10 cellular contexts compared by ENCODE assay signal in the genomic region with DNA sequence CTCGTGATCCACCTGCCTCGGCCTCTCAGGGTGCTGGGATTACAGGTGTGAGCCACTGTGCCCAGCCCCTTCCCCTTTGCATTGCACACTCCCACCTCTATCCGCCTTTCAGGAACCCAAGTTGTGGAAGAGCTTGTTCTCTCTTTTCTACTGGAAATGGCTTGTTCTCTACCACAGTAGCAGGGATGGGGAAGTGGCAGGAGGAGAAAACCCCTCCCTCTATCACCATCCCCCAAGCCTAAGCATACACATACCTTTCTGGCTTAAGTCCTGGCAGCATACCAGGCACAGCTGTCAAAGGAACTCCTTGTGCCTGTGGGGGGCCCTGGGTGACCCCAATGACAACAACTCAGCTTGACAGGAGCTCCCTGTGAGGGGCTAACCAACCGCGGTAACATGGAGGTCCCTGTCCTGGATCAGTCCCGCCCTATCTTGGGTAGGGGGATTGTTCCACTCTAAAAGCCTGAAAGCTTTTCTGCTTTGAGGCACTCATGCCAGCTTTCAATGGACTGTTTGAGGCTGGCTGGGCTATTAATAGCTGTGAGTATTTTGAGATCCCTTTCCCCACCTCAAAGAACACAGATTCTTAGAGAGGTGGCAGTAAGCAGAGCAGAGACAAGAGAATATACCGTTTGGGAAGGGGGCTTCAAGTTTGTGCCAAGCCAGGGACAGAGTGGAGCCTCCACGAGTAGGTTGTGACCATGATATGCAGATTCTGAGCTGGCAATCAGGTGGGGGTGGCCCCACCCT. TPM values are rescaled to one million over a fixed set of nuclear protein-coding genes. Genes with fewer than 3 reads are reported as not detected.
DNase-seq lines count a peak whose midpoint lies in the region; ATAC-seq, FAIRE-seq and TF ChIP-seq lines count a peak whose summit lies in the region.
"Had no signal": no experiment of that assay in that cellular context is flagged by ENCODE, and none has a peak within 500 bp of the region (broad histone marks: within the 10 kb centered on the region; RNA-seq: fewer than 3 reads in every experiment).

No MANE protein-coding gene starts in this region.

- H3K27ac Mint-ChIP-seq in activated T-helper 2 cell treated with anti-CD3 and anti-CD28 coated beads, Interferon-gamma antibody, Interleukin-2, Interleukin-4, amounts not matched to agents 10 μg/mL and 5 μg/mL and 100 μg/mL, durations not matched to agents 14 hours and 24 hours and 36 hours: no peak overlapping the region

- H4K20me1 ChIP-seq in HepG2 (ENCODE audit: insufficient read depth, low read length): no peaks in the 10 kb centered on the region

- peaks cover 34% of the 10 kb centered on the region for H3K79me2 ChIP-seq in HepG2 (ENCODE audit: insufficient read depth, low read length)

- H3K27me3 ChIP-seq in HepG2 (ENCODE audit: control insufficient read depth in 1 of 2, insufficient read depth in 2 of 2, low read length in 2 of 2) (no peaks in the 10 kb centered on the region; a peak in 1 of 5 replicates), stomach smooth muscle (ENCODE audit: control insufficient read depth in 1 of 2, insufficient read depth in 2 of 2, low read length in 2 of 2) (no peaks in the 10 kb centered on the region)

- H3K4me3 ChIP-seq in HepG2 (replicated peaks in 1 of 3; ENCODE audit: insufficient read depth in 1 of 3, low read depth in 2 of 3, low read length in 3 of 3) (no peak overlapping the region), stomach smooth muscle (ENCODE audit: low read length in 2 of 2) (peak overlapping the region; percentile 33 to 58)

- CTCF ChIA-PET in HepG2 (lab: Yijun Ruan, JAX; ENCODE audit: low intra/inter-chr PET ratio, low total read pairs): no interaction called here

- no peak for FAIRE-seq in HepG2 (lab: Jason Lieb, UNC)
- FAIRE-seq: TTC549 had no signal

- no peaks in the 10 kb centered on the region for H3K9me3 Mint-ChIP-seq in activated T-cell treated with anti-CD3 and anti-CD28 coated beads, Interleukin-2, amount 50 U/mL, for 4 hours
- no peaks in the 10 kb centered on the region for H3K9me3 Mint-ChIP-seq in activated T-helper 2 cell treated with anti-CD3 and anti-CD28 coated beads, Interferon-gamma antibody, Interleukin-2, Interleukin-4, amounts not matched to agents 10 μg/mL and 5 μg/mL and 100 μg/mL, durations not matched to agents 14 hours and 24 hours and 36 hours

- peaks cover 50% of the 10 kb centered on the region for H3K4me1 ChIP-seq in HepG2 (ENCODE audit: insufficient read depth, low read length)
- H3K4me1 ChIP-seq in stomach smooth muscle (ENCODE audit: control insufficient read depth, insufficient read depth, low read length): peaks cover 64% of the 10 kb centered on the region

- H3K27ac ChIP-seq in HepG2 (ENCODE audit: extremely low read length, insufficient read depth, low read length): no peak overlapping the region
- H3K27ac ChIP-seq in stomach smooth muscle (ENCODE audit: low read length): peak overlapping the region; percentile 69

- H3K4me1 Mint-ChIP-seq in activated T-cell treated with anti-CD3 and anti-CD28 coated beads, Interleukin-2, amount 50 U/mL, for 4 hours (ENCODE audit: low read depth): peaks cover 60% of the 10 kb centered on the region
- H3K4me1 Mint-ChIP-seq in activated T-helper 2 cell treated with anti-CD3 and anti-CD28 coated beads, Interferon-gamma antibody, Interleukin-2, Interleukin-4, amounts not matched to agents 10 μg/mL and 5 μg/mL and 100 μg/mL, durations not matched to agents 14 hours and 24 hours and 36 hours (ENCODE audit: low read depth): peaks cover 44% of the 10 kb centered on the region

- in situ Hi-C loops in HepG2 (cut with HindIII; ENCODE audit: extremely low pct_ligation_motif_present, low pct_unique_long_range_greater_than_20kb): no loop called here

- H3K4me2 ChIP-seq in HepG2 (ENCODE audit: low read depth, low read length): no peak overlapping the region

- BruUV-seq in HepG2 (replicated peaks; lab: Mats Ljungman, UMichigan): no TSS peak

- ATAC-seq in activated T-cell treated with anti-CD3 and anti-CD28 coated beads, Interleukin-2, amount 50 U/mL, for 4 hours: no peak
- ATAC-seq in HepG2: no peak

- no peak for TF ChIP-seq EP300 in HepG2 (IDR thresholded peaks at IDR 0.05; ENCODE audit: low read depth in 2 of 2, low read length in 2 of 2)
- TF ChIP-seq EP300 in HepG2 (CRISPR knock-in tag; IDR thresholded peaks at IDR 0.05; ENCODE audit: borderline replicate concordance): no peak

- H3K9me3 ChIP-seq in HepG2 (ENCODE audit: low read length) (no peaks in the 10 kb centered on the region), stomach smooth muscle (ENCODE audit: control insufficient read depth in 2 of 2, low read length in 2 of 2) (no peaks in the 10 kb centered on the region)

- no peak for TF ChIP-seq POLR2A in HepG2 (IDR thresholded peaks at IDR 0.05; ENCODE audit: insufficient read depth in 1 of 2, low read depth in 2 of 2, low read length in 2 of 2)

- 91% methylated on average over 8 of the region's 8 CpGs for WGBS in HepG2 (ENCODE audit: low lambda C conversion rate)

- no peak for DNase-seq in activated T-cell treated with anti-CD3 and anti-CD28 coated beads, Interleukin-2, amount 50 U/mL, for 4 hours
- DNase-seq in activated T-cell treated with anti-CD3 and anti-CD28 coated beads for 4 hours (no peak), HepG2 (ENCODE audit: low spot score) (no peak), C1 segment of cervical spinal cord (lab: John Stamatoyannopoulos, UW) (no peak), inferior parietal cortex (ENCODE audit: extremely low spot score) (no peak), NCI-H526 treated with DMSO at 0.1 percent for 48 hours (lab: John Stamatoyannopoulos, UW) (no peak)
- DNase-seq in activated T-helper 2 cell treated with anti-CD3 and anti-CD28 coated beads, Interferon-gamma antibody, Interleukin-2, Interleukin-4, amounts not matched to agents 10 μg/mL and 5 μg/mL and 100 μg/mL, durations not matched to agents 14 hours and 24 hours and 36 hours (ENCODE audit: low spot score): no peak
- DNase-seq: NCI-H526 had no signal

- peak overlapping the region; percentile 38 for H3K4me3 Mint-ChIP-seq in activated T-cell treated with anti-CD3 and anti-CD28 coated beads, Interleukin-2, amount 50 U/mL, for 4 hours
- peak overlapping the region; percentile 23 for H3K4me3 Mint-ChIP-seq in activated T-helper 2 cell treated with anti-CD3 and anti-CD28 coated beads, Interferon-gamma antibody, Interleukin-2, Interleukin-4, amounts not matched to agents 10 μg/mL and 5 μg/mL and 100 μg/mL, durations not matched to agents 14 hours and 24 hours and 36 hours (ENCODE audit: low read depth)

- no peak overlapping the region for H2AFZ ChIP-seq in HepG2 (ENCODE audit: low read length)

- peak overlapping the region; percentile 34; the same call in 1 of the 2 replicates for H3K9ac ChIP-seq in HepG2 (ENCODE audit: insufficient read depth, low read depth, low read length)
- H3K9ac ChIP-seq in stomach smooth muscle (ENCODE audit: low read length in 2 of 2): peak overlapping the region; percentile 29 to 61

- TF ChIP-seq RAD21 in HepG2 (CRISPR knock-in tag; IDR thresholded peaks at IDR 0.05): no peak

- peaks cover 17% of the 10 kb centered on the region for H3K36me3 Mint-ChIP-seq in activated T-cell treated with anti-CD3 and anti-CD28 coated beads, Interleukin-2, amount 50 U/mL, for 4 hours (ENCODE audit: insufficient read depth)
- peaks cover 64% of the 10 kb centered on the region for H3K36me3 Mint-ChIP-seq in activated T-helper 2 cell treated with anti-CD3 and anti-CD28 coated beads, Interferon-gamma antibody, Interleukin-2, Interleukin-4, amounts not matched to agents 10 μg/mL and 5 μg/mL and 100 μg/mL, durations not matched to agents 14 hours and 24 hours and 36 hours (ENCODE audit: low read depth)

- POLR2A ChIA-PET in HepG2 (lab: Yijun Ruan, JAX): interaction anchor here (1.6 to 5.3 kb wide), 3 partner anchors 32 to 44 kb away, joined by 5 to 76 read pairs (median 45); partner anchors contain the start of genes CUL7, KLC4, MRPL2 and PPP2R5D

- TF ChIP-seq CTCF in HepG2 (CRISPR knock-in tag; IDR thresholded peaks at IDR 0.05): no peak

- intact Hi-C loops in activated T-helper 2 cell treated with anti-CD3 and anti-CD28 coated beads, Interferon-gamma antibody, Interleukin-2, Interleukin-4, amounts not matched to agents 10 μg/mL and 5 μg/mL and 100 μg/mL, durations not matched to agents 14 hours and 24 hours and 36 hours (cut with micrococcal nuclease): no loop called here
- intact Hi-C loops in HepG2 (cut with micrococcal nuclease; ENCODE audit: unreplicated experiment): no loop called here

- no peaks in the 10 kb centered on the region for H3K27me3 Mint-ChIP-seq in activated T-cell treated with anti-CD3 and anti-CD28 coated beads, Interleukin-2, amount 50 U/mL, for 4 hours (ENCODE audit: low read depth)
- H3K27me3 Mint-ChIP-seq in activated T-helper 2 cell treated with anti-CD3 and anti-CD28 coated beads, Interferon-gamma antibody, Interleukin-2, Interleukin-4, amounts not matched to agents 10 μg/mL and 5 μg/mL and 100 μg/mL, durations not matched to agents 14 hours and 24 hours and 36 hours (ENCODE audit: low read depth): no peaks in the 10 kb centered on the region

- peaks cover 17 to 42% of the 10 kb centered on the region in 2 experiments for H3K36me3 ChIP-seq in HepG2 (replicated peaks in 1 of 2; ENCODE audit: control insufficient read depth in 1 of 2, insufficient read depth in 2 of 2, low read length in 2 of 2)
- H3K36me3 ChIP-seq in stomach smooth muscle (ENCODE audit: control insufficient read depth in 2 of 2, insufficient read depth in 2 of 2, low read length in 2 of 2): peaks cover 21 to 32% of the 10 kb centered on the region in 2 donors

RNA-seq across cellular contexts. Expression of gene KLHDC3, which starts 2.3 kb away (rescaled TPM):
- total RNA-seq in activated T-cell treated with anti-CD3 and anti-CD28 coated beads, Interleukin-2, amount 50 U/mL, for 4 hours: 10 to 100 TPM; 51.9 to 55.8 (median 52.2) TPM
- 71.2 and 74.6 TPM in 2 replicates for total RNA-seq in activated T-helper 2 cell treated with anti-CD3 and anti-CD28 coated beads, Interferon-gamma antibody, Interleukin-2, Interleukin-4, amounts not matched to agents 10 μg/mL and 5 μg/mL and 100 μg/mL, durations not matched to agents 14 hours and 24 hours and 36 hours
- total RNA-seq in HepG2 (2016; rRNA removed; fragmentation: Illumina TruSeq; extraction: Trizol): 91.5 and 92.5 TPM in 2 replicates
- total RNA-seq in HepG2 (2016; cell fraction: cytosol; rRNA removed; fragmentation: Illumina TruSeq; extraction: Trizol; ENCODE audit: low read depth): 92.6 and 104 TPM in 2 replicates
- total RNA-seq in HepG2 (2016; cell fraction: insoluble cytoplasmic fraction; rRNA removed; fragmentation: Illumina TruSeq; extraction: Trizol): 81.4 and 95.9 TPM in 2 replicates
- 165 and 174 TPM in 2 replicates for total RNA-seq in HepG2 (2016; cell fraction: membrane; rRNA removed; fragmentation: Illumina TruSeq; extraction: Trizol)
- 33.2 and 38.7 TPM in 2 replicates for total RNA-seq in HepG2 (2016; cell fraction: nucleus; rRNA removed; fragmentation: Illumina TruSeq; extraction: Trizol)
- 78.3 and 98.4 TPM in 2 replicates for polyA plus RNA-seq in HepG2 (2011; rRNA removed)
- 97.5 and 104 TPM in 2 replicates for polyA plus RNA-seq in HepG2 (2011; cell fraction: cytosol; rRNA removed)
- polyA plus RNA-seq in HepG2 (2011; cell fraction: nucleus; rRNA removed): 95.1 and 97.9 TPM in 2 replicates
- 81.6 and 83.1 TPM in 2 replicates for polyA plus RNA-seq in HepG2 (2012)
- 89.0 and 108 TPM in 2 replicates for polyA plus RNA-seq in HepG2 (2016; cell fraction: cytosol; fragmentation: Illumina TruSeq; extraction: Trizol; ENCODE audit: low read depth)
- 74.1 and 85.8 TPM in 2 replicates for polyA plus RNA-seq in HepG2 (2016; cell fraction: insoluble cytoplasmic fraction; fragmentation: Illumina TruSeq; extraction: Trizol; ENCODE audit: low read depth)
- 126 and 140 TPM in 2 replicates for polyA plus RNA-seq in HepG2 (2016; cell fraction: membrane; fragmentation: Illumina TruSeq; extraction: Trizol; ENCODE audit: low read depth)
- 57.9 and 59.0 TPM in 2 replicates for polyA plus RNA-seq in HepG2 (2016; cell fraction: nucleus; fragmentation: Illumina TruSeq; extraction: Trizol; ENCODE audit: insufficient read depth, low read depth)
- 126 and 143 TPM in 2 replicates for polyA minus RNA-seq in HepG2 (2011; rRNA and poly(A)+ RNA removed; ENCODE audit: low replicate concordance)
- 36.5 and 39.9 TPM in 2 replicates for polyA minus RNA-seq in HepG2 (2011; cell fraction: cytosol; rRNA and poly(A)+ RNA removed)
- 18.9 and 19.6 TPM in 2 replicates for polyA minus RNA-seq in HepG2 (2011; cell fraction: nucleus; rRNA and poly(A)+ RNA removed)

RNA-seq across cellular contexts. Expression of gene MEA1, which starts 2.6 kb away (rescaled TPM):
- total RNA-seq in activated T-cell treated with anti-CD3 and anti-CD28 coated beads, Interleukin-2, amount 50 U/mL, for 4 hours: 10 to 100 TPM; 95.7 to 98.6 (median 96.8) TPM
- 90.9 and 91.2 TPM in 2 replicates for total RNA-seq in activated T-helper 2 cell treated with anti-CD3 and anti-CD28 coated beads, Interferon-gamma antibody, Interleukin-2, Interleukin-4, amounts not matched to agents 10 μg/mL and 5 μg/mL and 100 μg/mL, durations not matched to agents 14 hours and 24 hours and 36 hours
- total RNA-seq in HepG2 (2016; rRNA removed; fragmentation: Illumina TruSeq; extraction: Trizol): 86.2 and 110 TPM in 2 replicates
- 73.4 and 74.1 TPM in 2 replicates for total RNA-seq in HepG2 (2016; cell fraction: cytosol; rRNA removed; fragmentation: Illumina TruSeq; extraction: Trizol; ENCODE audit: low read depth)
- total RNA-seq in HepG2 (2016; cell fraction: insoluble cytoplasmic fraction; rRNA removed; fragmentation: Illumina TruSeq; extraction: Trizol): 91.8 and 113 TPM in 2 replicates
- total RNA-seq in HepG2 (2016; cell fraction: membrane; rRNA removed; fragmentation: Illumina TruSeq; extraction: Trizol): 73.5 and 81.5 TPM in 2 replicates
- 28.1 and 30.3 TPM in 2 replicates for total RNA-seq in HepG2 (2016; cell fraction: nucleus; rRNA removed; fragmentation: Illumina TruSeq; extraction: Trizol)
- 75.6 and 76.6 TPM in 2 replicates for polyA plus RNA-seq in HepG2 (2011; rRNA removed)
- polyA plus RNA-seq in HepG2 (2011; cell fraction: cytosol; rRNA removed): 82.4 and 83.4 TPM in 2 replicates
- polyA plus RNA-seq in HepG2 (2011; cell fraction: nucleus; rRNA removed): 22.5 and 25.9 TPM in 2 replicates
- polyA plus RNA-seq in HepG2 (2012): 72.3 and 76.5 TPM in 2 replicates
- 90.9 and 98.9 TPM in 2 replicates for polyA plus RNA-seq in HepG2 (2016; cell fraction: cytosol; fragmentation: Illumina TruSeq; extraction: Trizol; ENCODE audit: low read depth)
- 153 and 161 TPM in 2 replicates for polyA plus RNA-seq in HepG2 (2016; cell fraction: insoluble cytoplasmic fraction; fragmentation: Illumina TruSeq; extraction: Trizol; ENCODE audit: low read depth)
- polyA plus RNA-seq in HepG2 (2016; cell fraction: membrane; fragmentation: Illumina TruSeq; extraction: Trizol; ENCODE audit: low read depth): 89.0 and 95.5 TPM in 2 replicates
- polyA plus RNA-seq in HepG2 (2016; cell fraction: nucleus; fragmentation: Illumina TruSeq; extraction: Trizol; ENCODE audit: insufficient read depth, low read depth): 64.2 and 67.4 TPM in 2 replicates
- polyA minus RNA-seq in HepG2 (2011; rRNA and poly(A)+ RNA removed; ENCODE audit: low replicate concordance): 46.4 and 87.1 TPM in 2 replicates
- 19.0 and 23.8 TPM in 2 replicates for polyA minus RNA-seq in HepG2 (2011; cell fraction: cytosol; rRNA and poly(A)+ RNA removed)
- 15.2 and 18.8 TPM in 2 replicates for polyA minus RNA-seq in HepG2 (2011; cell fraction: nucleus; rRNA and poly(A)+ RNA removed)

RNA-seq across cellular contexts. Expression of gene RRP36, which starts 5.1 kb away (rescaled TPM):
- 100 to 1,000 TPM in 2 of 3 donors, 10 to 100 TPM in 1; 98.1 to 103 (median 100) TPM for total RNA-seq in activated T-cell treated with anti-CD3 and anti-CD28 coated beads, Interleukin-2, amount 50 U/mL, for 4 hours
- 71.4 and 78.4 TPM in 2 replicates for total RNA-seq in activated T-helper 2 cell treated with anti-CD3 and anti-CD28 coated beads, Interferon-gamma antibody, Interleukin-2, Interleukin-4, amounts not matched to agents 10 μg/mL and 5 μg/mL and 100 μg/mL, durations not matched to agents 14 hours and 24 hours and 36 hours
- 144 and 184 TPM in 2 replicates for total RNA-seq in HepG2 (2016; rRNA removed; fragmentation: Illumina TruSeq; extraction: Trizol)
- 41.5 and 43.9 TPM in 2 replicates for total RNA-seq in HepG2 (2016; cell fraction: cytosol; rRNA removed; fragmentation: Illumina TruSeq; extraction: Trizol; ENCODE audit: low read depth)
- total RNA-seq in HepG2 (2016; cell fraction: insoluble cytoplasmic fraction; rRNA removed; fragmentation: Illumina TruSeq; extraction: Trizol): 139 and 185 TPM in 2 replicates
- 82.9 and 85.4 TPM in 2 replicates for total RNA-seq in HepG2 (2016; cell fraction: membrane; rRNA removed; fragmentation: Illumina TruSeq; extraction: Trizol)
- 49.7 and 52.1 TPM in 2 replicates for total RNA-seq in HepG2 (2016; cell fraction: nucleus; rRNA removed; fragmentation: Illumina TruSeq; extraction: Trizol)
- 29.5 and 31.1 TPM in 2 replicates for polyA plus RNA-seq in HepG2 (2011; rRNA removed)
- 28.3 and 36.3 TPM in 2 replicates for polyA plus RNA-seq in HepG2 (2011; cell fraction: cytosol; rRNA removed)
- polyA plus RNA-seq in HepG2 (2011; cell fraction: nucleus; rRNA removed): 8.2 and 11.1 TPM in 2 replicates
- polyA plus RNA-seq in HepG2 (2012): 35.6 and 36.9 TPM in 2 replicates
- polyA plus RNA-seq in HepG2 (2016; cell fraction: cytosol; fragmentation: Illumina TruSeq; extraction: Trizol; ENCODE audit: low read depth): 26.9 and 28.8 TPM in 2 replicates
- polyA plus RNA-seq in HepG2 (2016; cell fraction: insoluble cytoplasmic fraction; fragmentation: Illumina TruSeq; extraction: Trizol; ENCODE audit: low read depth): 145 and 156 TPM in 2 replicates
- polyA plus RNA-seq in HepG2 (2016; cell fraction: membrane; fragmentation: Illumina TruSeq; extraction: Trizol; ENCODE audit: low read depth): 45.9 and 51.4 TPM in 2 replicates
- polyA plus RNA-seq in HepG2 (2016; cell fraction: nucleus; fragmentation: Illumina TruSeq; extraction: Trizol; ENCODE audit: insufficient read depth, low read depth): 64.0 and 64.6 TPM in 2 replicates
- polyA minus RNA-seq in HepG2 (2011; rRNA and poly(A)+ RNA removed; ENCODE audit: low replicate concordance): 22.6 and 58.3 TPM in 2 replicates
- polyA minus RNA-seq in HepG2 (2011; cell fraction: cytosol; rRNA and poly(A)+ RNA removed): 22.8 and 24.6 TPM in 2 replicates
- 12.1 and 18.5 TPM in 2 replicates for polyA minus RNA-seq in HepG2 (2011; cell fraction: nucleus; rRNA and poly(A)+ RNA removed)

RNA-seq across cellular contexts. Expression of gene PPP2R5D, which starts 32.0 kb away (rescaled TPM):
- total RNA-seq in activated T-cell treated with anti-CD3 and anti-CD28 coated beads, Interleukin-2, amount 50 U/mL, for 4 hours: 10 to 100 TPM; 32.8 to 37.0 (median 32.9) TPM
- total RNA-seq in activated T-helper 2 cell treated with anti-CD3 and anti-CD28 coated beads, Interferon-gamma antibody, Interleukin-2, Interleukin-4, amounts not matched to agents 10 μg/mL and 5 μg/mL and 100 μg/mL, durations not matched to agents 14 hours and 24 hours and 36 hours: 62.7 and 63.2 TPM in 2 replicates
- total RNA-seq in HepG2 (2016; rRNA removed; fragmentation: Illumina TruSeq; extraction: Trizol): 55.6 and 60.4 TPM in 2 replicates
- total RNA-seq in HepG2 (2016; cell fraction: cytosol; rRNA removed; fragmentation: Illumina TruSeq; extraction: Trizol; ENCODE audit: low read depth): 8.7 and 10.0 TPM in 2 replicates
- total RNA-seq in HepG2 (2016; cell fraction: insoluble cytoplasmic fraction; rRNA removed; fragmentation: Illumina TruSeq; extraction: Trizol): 50.4 and 57.8 TPM in 2 replicates
- total RNA-seq in HepG2 (2016; cell fraction: membrane; rRNA removed; fragmentation: Illumina TruSeq; extraction: Trizol): 26.0 and 26.2 TPM in 2 replicates
- total RNA-seq in HepG2 (2016; cell fraction: nucleus; rRNA removed; fragmentation: Illumina TruSeq; extraction: Trizol): 32.7 and 35.1 TPM in 2 replicates
- 39.4 and 53.7 TPM in 2 replicates for polyA plus RNA-seq in HepG2 (2011; rRNA removed)
- polyA plus RNA-seq in HepG2 (2011; cell fraction: cytosol; rRNA removed): 41.3 and 44.3 TPM in 2 replicates
- polyA plus RNA-seq in HepG2 (2011; cell fraction: nucleus; rRNA removed): 50.5 and 51.8 TPM in 2 replicates
- 34.9 and 36.8 TPM in 2 replicates for polyA plus RNA-seq in HepG2 (2012)
- 7.3 and 8.1 TPM in 2 replicates for polyA plus RNA-seq in HepG2 (2016; cell fraction: cytosol; fragmentation: Illumina TruSeq; extraction: Trizol; ENCODE audit: low read depth)
- polyA plus RNA-seq in HepG2 (2016; cell fraction: insoluble cytoplasmic fraction; fragmentation: Illumina TruSeq; extraction: Trizol; ENCODE audit: low read depth): 57.4 and 66.7 TPM in 2 replicates
- 15.9 and 19.4 TPM in 2 replicates for polyA plus RNA-seq in HepG2 (2016; cell fraction: membrane; fragmentation: Illumina TruSeq; extraction: Trizol; ENCODE audit: low read depth)
- polyA plus RNA-seq in HepG2 (2016; cell fraction: nucleus; fragmentation: Illumina TruSeq; extraction: Trizol; ENCODE audit: insufficient read depth, low read depth): 64.1 and 68.3 TPM in 2 replicates
- polyA minus RNA-seq in HepG2 (2011; rRNA and poly(A)+ RNA removed; ENCODE audit: low replicate concordance): 93.1 and 95.5 TPM in 2 replicates
- polyA minus RNA-seq in HepG2 (2011; cell fraction: cytosol; rRNA and poly(A)+ RNA removed): 33.1 and 38.4 TPM in 2 replicates
- 16.5 and 18.2 TPM in 2 replicates for polyA minus RNA-seq in HepG2 (2011; cell fraction: nucleus; rRNA and poly(A)+ RNA removed)

RNA-seq across cellular contexts. Expression of gene CUL7, which starts 37.3 kb away (rescaled TPM):
- 10 to 100 TPM; 13.2 to 15.0 (median 13.3) TPM for total RNA-seq in activated T-cell treated with anti-CD3 and anti-CD28 coated beads, Interleukin-2, amount 50 U/mL, for 4 hours
- 26.0 and 27.3 TPM in 2 replicates for total RNA-seq in activated T-helper 2 cell treated with anti-CD3 and anti-CD28 coated beads, Interferon-gamma antibody, Interleukin-2, Interleukin-4, amounts not matched to agents 10 μg/mL and 5 μg/mL and 100 μg/mL, durations not matched to agents 14 hours and 24 hours and 36 hours
- 30.7 and 32.0 TPM in 2 replicates for total RNA-seq in HepG2 (2016; rRNA removed; fragmentation: Illumina TruSeq; extraction: Trizol)
- 1.6 and 2.2 TPM in 2 replicates for total RNA-seq in HepG2 (2016; cell fraction: cytosol; rRNA removed; fragmentation: Illumina TruSeq; extraction: Trizol; ENCODE audit: low read depth)
- total RNA-seq in HepG2 (2016; cell fraction: insoluble cytoplasmic fraction; rRNA removed; fragmentation: Illumina TruSeq; extraction: Trizol): 27.3 and 31.2 TPM in 2 replicates
- 5.8 and 6.7 TPM in 2 replicates for total RNA-seq in HepG2 (2016; cell fraction: membrane; rRNA removed; fragmentation: Illumina TruSeq; extraction: Trizol)
- total RNA-seq in HepG2 (2016; cell fraction: nucleus; rRNA removed; fragmentation: Illumina TruSeq; extraction: Trizol): 34.6 and 35.9 TPM in 2 replicates
- 60.7 and 79.4 TPM in 2 replicates for polyA plus RNA-seq in HepG2 (2011; rRNA removed)
- polyA plus RNA-seq in HepG2 (2011; cell fraction: cytosol; rRNA removed): 38.0 and 49.6 TPM in 2 replicates
- 221 and 265 TPM in 2 replicates for polyA plus RNA-seq in HepG2 (2011; cell fraction: nucleus; rRNA removed)
- polyA plus RNA-seq in HepG2 (2012): 36.5 and 41.4 TPM in 2 replicates
- polyA plus RNA-seq in HepG2 (2016; cell fraction: cytosol; fragmentation: Illumina TruSeq; extraction: Trizol; ENCODE audit: low read depth): 1.1 and 1.4 TPM in 2 replicates
- polyA plus RNA-seq in HepG2 (2016; cell fraction: insoluble cytoplasmic fraction; fragmentation: Illumina TruSeq; extraction: Trizol; ENCODE audit: low read depth): 16.9 and 21.5 TPM in 2 replicates
- polyA plus RNA-seq in HepG2 (2016; cell fraction: membrane; fragmentation: Illumina TruSeq; extraction: Trizol; ENCODE audit: low read depth): 2.2 and 2.7 TPM in 2 replicates
- 63.7 and 70.4 TPM in 2 replicates for polyA plus RNA-seq in HepG2 (2016; cell fraction: nucleus; fragmentation: Illumina TruSeq; extraction: Trizol; ENCODE audit: insufficient read depth, low read depth)
- polyA minus RNA-seq in HepG2 (2011; rRNA and poly(A)+ RNA removed; ENCODE audit: low replicate concordance): 14.4 and 143 TPM in 2 replicates
- polyA minus RNA-seq in HepG2 (2011; cell fraction: cytosol; rRNA and poly(A)+ RNA removed): 44.5 and 45.5 TPM in 2 replicates
- 65.0 and 67.0 TPM in 2 replicates for polyA minus RNA-seq in HepG2 (2011; cell fraction: nucleus; rRNA and poly(A)+ RNA removed)

Comparison
In these comparisons a context has a peak if more than half of its experiments do, and no peak if none do; other contexts are left out.
1. H3K4me3 ChIP-seq: peak in stomach smooth muscle (2 of 2); none in HepG2 (0 of 3).